ENCODE assay signal across 22 cellular contexts in the genomic region with DNA sequence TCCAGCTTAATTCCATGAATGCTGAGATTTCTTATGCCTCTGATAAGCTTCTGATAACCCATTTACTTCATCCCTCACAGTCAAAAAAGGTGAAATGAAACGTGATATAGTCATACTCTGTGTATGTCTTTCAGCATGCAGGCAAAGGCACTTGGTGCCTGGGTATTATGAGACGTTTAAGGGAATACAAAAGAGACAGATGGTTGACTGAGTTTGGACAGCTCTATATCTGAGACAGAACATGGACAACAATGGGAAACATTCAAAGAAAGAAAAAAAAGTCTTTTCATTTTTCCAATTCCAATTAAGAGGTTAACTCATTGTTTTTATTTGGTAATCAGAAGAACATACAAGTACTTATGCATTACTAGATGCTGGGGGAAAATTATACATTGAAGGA.
"Had no signal": no experiment of that assay in that cellular context is flagged by ENCODE, and none has a peak within 500 bp of the region (broad histone marks: within the 10 kb centered on the region; RNA-seq: fewer than 3 reads in every experiment).

No MANE protein-coding gene starts in this region.

- H3K4me3 Mint-ChIP-seq: activated CD8-positive, alpha-beta memory T cell treated with anti-CD3 and anti-CD28 coated beads, Interleukin-2, amount 10 ng/mL, durations not matched to agents 7 days and 5 days; activated CD8-positive, alpha-beta T cell treated with anti-CD3 and anti-CD28 coated beads for 36 hours; activated naive CD4-positive, alpha-beta T cell treated with anti-CD3 and anti-CD28 coated beads, Interleukin-2, amount 50 U/mL, for 24 hours; brain; nephron; stimulated activated naive B cell treated with anti-CD40 and anti-IgM and Interleukin-4, amounts not matched to agents 10 μg/mL and 1 μg/mL and 100 μg/mL, for 72 hours had no signal

- H3K4me1 Mint-ChIP-seq: activated CD8-positive, alpha-beta memory T cell treated with anti-CD3 and anti-CD28 coated beads, Interleukin-2, amount 10 ng/mL, durations not matched to agents 7 days and 5 days; activated naive CD4-positive, alpha-beta T cell treated with anti-CD3 and anti-CD28 coated beads, Interleukin-2, amount 50 U/mL, for 24 hours; nephron; stimulated activated naive B cell treated with anti-CD40 and anti-IgM and Interleukin-4, amounts not matched to agents 10 μg/mL and 1 μg/mL and 100 μg/mL, for 72 hours had no signal

- H3K4me1 ChIP-seq: pancreas, thyroid gland, upper lobe of right lung had no signal

- H3K9me3 ChIP-seq: esophagus muscularis mucosa, neutrophil, pancreas, thyroid gland, upper lobe of right lung had no signal

- H3K36me3 Mint-ChIP-seq: activated CD8-positive, alpha-beta memory T cell treated with anti-CD3 and anti-CD28 coated beads, Interleukin-2, amount 10 ng/mL, durations not matched to agents 7 days and 5 days; activated naive CD4-positive, alpha-beta T cell treated with anti-CD3 and anti-CD28 coated beads, Interleukin-2, amount 50 U/mL, for 24 hours; brain; stimulated activated naive B cell treated with anti-CD40 and anti-IgM and Interleukin-4, amounts not matched to agents 10 μg/mL and 1 μg/mL and 100 μg/mL, for 72 hours had no signal

- FAIRE-seq: colon, pancreas, small intestine had no signal

- H3K27ac ChIP-seq: esophagus muscularis mucosa, neutrophil, pancreas, thyroid gland, upper lobe of right lung had no signal

- H3K36me3 ChIP-seq: esophagus muscularis mucosa, neutrophil, pancreas, thyroid gland, upper lobe of right lung had no signal

- H3K27me3 ChIP-seq: esophagus muscularis mucosa, neutrophil, pancreas, thyroid gland, upper lobe of right lung had no signal

- H3K4me3 ChIP-seq: esophagus muscularis mucosa, pancreas, thyroid gland, upper lobe of right lung had no signal

- H3K27ac Mint-ChIP-seq: activated CD8-positive, alpha-beta memory T cell treated with anti-CD3 and anti-CD28 coated beads, Interleukin-2, amount 10 ng/mL, durations not matched to agents 7 days and 5 days; activated CD8-positive, alpha-beta T cell treated with anti-CD3 and anti-CD28 coated beads for 36 hours; activated naive CD4-positive, alpha-beta T cell treated with anti-CD3 and anti-CD28 coated beads, Interleukin-2, amount 50 U/mL, for 24 hours; brain; nephron; stimulated activated naive B cell treated with anti-CD40 and anti-IgM and Interleukin-4, amounts not matched to agents 10 μg/mL and 1 μg/mL and 100 μg/mL, for 72 hours had no signal

- DNase-seq: activated CD4-positive, alpha-beta T cell treated with anti-CD3 and anti-CD28 coated beads for 48 hours; activated CD4-positive, CD25-positive, alpha-beta regulatory T cell; activated CD8-positive, alpha-beta memory T cell treated with anti-CD3 and anti-CD28 coated beads, Interleukin-2, amount 10 ng/mL, durations not matched to agents 7 days and 5 days; activated CD8-positive, alpha-beta T cell treated with anti-CD3 and anti-CD28 coated beads for 36 hours; activated gamma-delta T cell; activated T-cell treated with anti-CD3 and anti-CD28 coated beads for 4 hours; hippocampal formation; left ventricle myocardium superior; pancreas; small intestine; stimulated activated CD8-positive, alpha-beta memory T cell treated with anti-CD3 and anti-CD28 coated beads, Interleukin-4, amount 100 ng/mL, for 48 hours; stimulated activated naive B cell treated with anti-CD40 and anti-IgM and Interleukin-4, amounts not matched to agents 10 μg/mL and 1 μg/mL and 100 μg/mL, for 72 hours; T-helper 2 cell; thyroid gland; upper lobe of right lung had no signal

- ATAC-seq: activated CD8-positive, alpha-beta memory T cell treated with anti-CD3 and anti-CD28 coated beads, Interleukin-2, amount 10 ng/mL, durations not matched to agents 7 days and 5 days; sciatic nerve had no signal

- H3K27me3 Mint-ChIP-seq: activated CD8-positive, alpha-beta memory T cell treated with anti-CD3 and anti-CD28 coated beads, Interleukin-2, amount 10 ng/mL, durations not matched to agents 7 days and 5 days; activated CD8-positive, alpha-beta T cell treated with anti-CD3 and anti-CD28 coated beads for 36 hours; activated naive CD4-positive, alpha-beta T cell treated with anti-CD3 and anti-CD28 coated beads, Interleukin-2, amount 50 U/mL, for 24 hours; brain had no signal

- H3K9me3 Mint-ChIP-seq: activated CD8-positive, alpha-beta T cell treated with anti-CD3 and anti-CD28 coated beads for 36 hours; activated naive CD4-positive, alpha-beta T cell treated with anti-CD3 and anti-CD28 coated beads, Interleukin-2, amount 50 U/mL, for 24 hours; brain; nephron; stimulated activated naive B cell treated with anti-CD40 and anti-IgM and Interleukin-4, amounts not matched to agents 10 μg/mL and 1 μg/mL and 100 μg/mL, for 72 hours had no signal
